In the genomic region with DNA sequence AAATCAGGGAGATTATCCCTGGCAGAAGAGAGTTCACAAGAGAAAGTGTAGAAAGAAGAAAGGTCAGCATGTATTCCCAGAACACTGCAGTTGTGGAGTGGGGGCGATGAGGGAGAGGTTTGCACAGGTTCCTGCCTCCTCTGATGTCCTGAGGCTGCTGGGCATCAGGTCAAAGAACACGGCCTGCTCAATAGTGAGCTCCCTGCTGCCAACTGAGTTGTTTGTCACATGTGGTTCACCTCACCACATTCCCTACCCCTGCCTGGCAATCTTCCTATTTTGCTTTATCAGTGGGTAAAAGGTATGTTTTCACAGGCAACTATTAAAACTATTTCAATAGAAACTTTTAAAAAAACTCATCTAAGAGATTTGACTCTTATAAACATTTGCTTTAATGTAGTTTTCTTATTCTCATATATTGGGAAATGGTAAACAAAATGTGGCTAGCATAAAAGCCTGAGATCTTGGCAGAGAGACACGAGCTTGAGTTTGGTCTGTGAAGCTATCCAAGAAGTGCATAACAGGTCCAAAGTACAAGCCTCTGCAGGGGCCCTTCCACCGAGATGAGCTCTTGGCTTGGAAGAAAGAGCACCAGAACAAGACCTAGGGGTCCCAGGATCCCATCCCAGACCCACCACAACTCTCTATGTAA, we compare ENCODE assay signal across 26 cellular contexts.
"Had no signal": no experiment of that assay in that cellular context is flagged by ENCODE, and none has a peak within 500 bp of the region (broad histone marks: within the 10 kb centered on the region; RNA-seq: fewer than 3 reads in every experiment).

No MANE protein-coding gene starts in this region.

- H3K27me3 ChIP-seq: brain microvascular endothelial cell, MG63 had no signal

- DNase-seq: activated B cell treated with CpG ODN at 0.5 μM for 24 hours; activated CD4-positive, alpha-beta T cell treated with anti-CD3 and anti-CD28 coated beads for 1 hour; activated CD4-positive, alpha-beta T cell treated with anti-CD3 and anti-CD28 coated beads, Interleukin-2, amount 10 ng/mL, durations not matched to agents 24 days and 14 days; activated CD4-positive, alpha-beta T cell treated with anti-CD3 and anti-CD28 coated beads, Interleukin-2, amount 50 U/mL, for 48 hours; activated CD8-positive, alpha-beta memory T cell treated with anti-CD3 and anti-CD28 coated beads for 24 hours; activated gamma-delta T cell; activated naive CD4-positive, alpha-beta T cell treated with anti-CD3 and anti-CD28 coated beads for 36 hours; activated T-cell treated with anti-CD3 and anti-CD28 coated beads, Interleukin-2, amount 50 U/mL, for 4 hours; amygdala; brain microvascular endothelial cell; Kasumi-1; KBM-7; MG63; MV-4-11; NCI-H1105; NCI-H1436; NCI-H187; NCI-H2081; NCI-H510A treated with DMSO at 0.1 percent for 48 hours; NCI-H69; NK-92 treated with Interleukin-12 subunit alpha and Interleukin-12 subunit beta, amount 100 ng/mL, for 24 hours; OCI-M1; SHP77 treated with DMSO at 0.1 percent for 48 hours; T-helper 17 cell; T-helper 9 cell had no signal

- H3K9me3 ChIP-seq: MG63 had no signal

- H3K4me1 Mint-ChIP-seq: activated B cell treated with CpG ODN at 0.5 μM for 24 hours; activated CD4-positive, alpha-beta T cell treated with anti-CD3 and anti-CD28 coated beads, Interleukin-2, amount 10 ng/mL, durations not matched to agents 24 days and 14 days; T-helper 17 cell had no signal

- ATAC-seq: activated T-cell treated with anti-CD3 and anti-CD28 coated beads, Interleukin-2, amount 50 U/mL, for 4 hours; T-helper 17 cell had no signal

- H3K27me3 Mint-ChIP-seq: activated B cell treated with CpG ODN at 0.5 μM for 24 hours; activated CD4-positive, alpha-beta T cell treated with anti-CD3 and anti-CD28 coated beads, Interleukin-2, amount 10 ng/mL, durations not matched to agents 24 days and 14 days had no signal

- H3K4me3 ChIP-seq: MG63 had no signal

- H3K4me3 Mint-ChIP-seq: activated B cell treated with CpG ODN at 0.5 μM for 24 hours; activated CD4-positive, alpha-beta T cell treated with anti-CD3 and anti-CD28 coated beads, Interleukin-2, amount 10 ng/mL, durations not matched to agents 24 days and 14 days; activated naive CD4-positive, alpha-beta T cell treated with anti-CD3 and anti-CD28 coated beads for 36 hours; activated naive CD8-positive, alpha-beta T cell; activated T-cell treated with anti-CD3 and anti-CD28 coated beads, Interleukin-2, amount 50 U/mL, for 4 hours; T-helper 17 cell had no signal

- H3K27ac Mint-ChIP-seq: activated B cell treated with CpG ODN at 0.5 μM for 24 hours; activated CD4-positive, alpha-beta T cell treated with anti-CD3 and anti-CD28 coated beads, Interleukin-2, amount 10 ng/mL, durations not matched to agents 24 days and 14 days; activated naive CD4-positive, alpha-beta T cell treated with anti-CD3 and anti-CD28 coated beads for 36 hours; activated naive CD8-positive, alpha-beta T cell; T-helper 17 cell had no signal

- H3K36me3 ChIP-seq: brain microvascular endothelial cell, MG63 had no signal

- H3K27ac ChIP-seq: brain microvascular endothelial cell had no signal
